ENCODE assay signal across 7 cellular contexts in the genomic region with DNA sequence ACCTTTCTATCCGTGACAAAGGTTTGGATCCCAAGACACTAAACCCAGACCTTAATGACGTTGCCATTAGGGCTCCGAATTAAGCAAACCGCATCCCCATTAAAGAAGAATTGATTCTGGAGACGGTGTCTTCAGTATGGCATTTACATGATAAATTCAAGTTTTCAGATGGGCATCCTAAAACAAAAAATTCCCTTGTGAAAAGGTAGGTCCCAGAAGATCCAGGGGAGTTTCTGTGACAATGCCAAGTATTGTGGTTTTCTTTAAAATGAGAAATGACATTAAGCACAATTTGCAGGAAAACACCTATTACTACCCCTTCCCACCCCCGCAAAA. TPM values are rescaled to one million over a fixed set of nuclear protein-coding genes. Genes with fewer than 3 reads are reported as not detected.
DNase-seq lines count a peak whose midpoint lies in the region; ATAC-seq and TF ChIP-seq lines count a peak whose summit lies in the region.

No MANE protein-coding gene starts in this region.

- in situ Hi-C loops in IMR-90 (cut with MboI; ENCODE audit: low sequenced_read_pairs) = no loop called here

- H3K4me3 Mint-ChIP-seq in activated naive CD8-positive, alpha-beta T cell treated with anti-CD3 and anti-CD28 coated beads, Interleukin-2, amount 10 ng/mL, durations not matched to agents 7 days and 5 days = peak overlapping the region; percentile 90
- H3K4me3 Mint-ChIP-seq in immature natural killer cell = peak overlapping the region; percentile 85 to 92 (median 87)

- no peak for TF ChIP-seq CTCF in IMR-90 (conservative IDR thresholded peaks at IDR 0.05; ENCODE audit: low read depth, low read length)

- H3K36me3 ChIP-seq in IMR-90 (ENCODE audit: control insufficient read depth, insufficient read depth, low read length) = peaks cover 12% of the 10 kb centered on the region
- H3K36me3 ChIP-seq in stomach smooth muscle (ENCODE audit: control insufficient read depth in 2 of 2, insufficient read depth in 2 of 2, low read length in 2 of 2) = no peaks in the 10 kb centered on the region

- H3K9me1 ChIP-seq in IMR-90 (ENCODE audit: insufficient read depth, low read length) = peaks cover 9% of the 10 kb centered on the region

- peak overlapping the region; percentile 13 for H4K5ac ChIP-seq in IMR-90 (ENCODE audit: low read depth, low read length)

- H3K79me1 ChIP-seq in IMR-90 (ENCODE audit: low read depth in 1 of 2, low read length in 2 of 2) = peaks cover 0 to 19% of the 10 kb centered on the region in 2 experiments; a peak in 2 of 4 replicates

- H2AFZ ChIP-seq in IMR-90 (replicated peaks; ENCODE audit: low read length, poor library complexity) = peak overlapping the region; percentile 94

- WGBS in IMR-90 (ENCODE audit: extremely low coverage in 2 of 2, insufficient read length in 1 of 2), 2 experiments = no CpG with 5 or more reads among the region's 6 CpGs

- no peak for TF ChIP-seq RAD21 in IMR-90 (IDR thresholded peaks at IDR 0.05; ENCODE audit: low read length)

- peak overlapping the region; percentile 45 for H4K91ac ChIP-seq in IMR-90 (ENCODE audit: insufficient read depth, low read depth, low read length)

- intact Hi-C loops in IMR-90 (cut with micrococcal nuclease) = loop anchor here (2.0 to 10.0 kb wide), 5 partner anchors 19 to 487 kb away; no protein-coding TSS in a partner anchor

- ATAC-seq in IMR-90 (ENCODE audit: low read depth) (no peak), GM19324 (IDR thresholded peaks at IDR 0.05; ENCODE audit: low FRiP score, unreplicated experiment) (no peak), GM21381 (IDR thresholded peaks at IDR 0.05; ENCODE audit: unreplicated experiment) (no peak)
- no peak for ATAC-seq in activated naive CD8-positive, alpha-beta T cell treated with anti-CD3 and anti-CD28 coated beads, Interleukin-2, amount 10 ng/mL, durations not matched to agents 7 days and 5 days (ENCODE audit: low read depth)

- H3K9ac ChIP-seq in IMR-90 (ENCODE audit: low read depth, low read length) (peak overlapping the region; percentile 31), stomach smooth muscle (ENCODE audit: low read length in 2 of 2) (peak overlapping the region; percentile 52 to 64)

- H4K8ac ChIP-seq in IMR-90 (ENCODE audit: low read depth in 2 of 2, low read length in 2 of 2) = peak overlapping the region; percentile 51 to 83

- H2BK5ac ChIP-seq in IMR-90 (ENCODE audit: low read depth, low read length, poor library complexity, severe bottlenecking) = peak overlapping the region; percentile 7

- H3K4me3 ChIP-seq in IMR-90 (ENCODE audit: insufficient read depth, low read depth, low read length) (peak overlapping the region; percentile 48), stomach smooth muscle (ENCODE audit: low read length in 2 of 2) (peak overlapping the region; percentile 60 to 96)

- H3K9me3 Mint-ChIP-seq in activated naive CD8-positive, alpha-beta T cell treated with anti-CD3 and anti-CD28 coated beads, Interleukin-2, amount 10 ng/mL, durations not matched to agents 7 days and 5 days = no peaks in the 10 kb centered on the region
- no peaks in the 10 kb centered on the region for H3K9me3 Mint-ChIP-seq in immature natural killer cell

- H3K4me1 Mint-ChIP-seq in activated naive CD8-positive, alpha-beta T cell treated with anti-CD3 and anti-CD28 coated beads, Interleukin-2, amount 10 ng/mL, durations not matched to agents 7 days and 5 days = peaks cover 33% of the 10 kb centered on the region
- peaks cover 50 to 51% of the 10 kb centered on the region in 2 donors for H3K4me1 Mint-ChIP-seq in immature natural killer cell

- H2AK5ac ChIP-seq in IMR-90 (ENCODE audit: low read depth, low read length) = peak overlapping the region; percentile 27

- H2BK20ac ChIP-seq in IMR-90 (ENCODE audit: low read depth, low read length) = peak overlapping the region; percentile 47; the same call in 1 of the 2 replicates

- DNase-seq in IMR-90 (no peak), immature natural killer cell (no peak), NCI-H345 treated with DMSO at 0.1 percent for 48 hours (lab: John Stamatoyannopoulos, UW; ENCODE audit: unreplicated experiment) (no peak)
- DNase-seq in activated naive CD8-positive, alpha-beta T cell treated with anti-CD3 and anti-CD28 coated beads, Interleukin-2, amount 10 ng/mL, durations not matched to agents 7 days and 5 days = no peak

- H3K23ac ChIP-seq in IMR-90 (ENCODE audit: low read depth, low read length) = peak overlapping the region; percentile 37

- H3K27me3 ChIP-seq in IMR-90 (ENCODE audit: control insufficient read depth, insufficient read depth, low read length) (no peaks in the 10 kb centered on the region), stomach smooth muscle (ENCODE audit: control insufficient read depth in 1 of 2, insufficient read depth in 2 of 2, low read length in 2 of 2) (no peaks in the 10 kb centered on the region)

- H3K56ac ChIP-seq in IMR-90 (ENCODE audit: extremely low read depth, insufficient read depth, low read length) = peak overlapping the region; percentile 63

- no peak for TF ChIP-seq POLR2A in IMR-90 (IDR thresholded peaks at IDR 0.05; ENCODE audit: low read depth, low read length)

- H3K4me1 ChIP-seq in IMR-90 (ENCODE audit: control insufficient read depth, insufficient read depth, low read length) (peaks cover 12% of the 10 kb centered on the region), stomach smooth muscle (ENCODE audit: control insufficient read depth, insufficient read depth, low read length) (peaks cover 13% of the 10 kb centered on the region)

- H2BK15ac ChIP-seq in IMR-90 (ENCODE audit: low read depth, low read length) = peak overlapping the region; percentile 21; the same call in 1 of the 3 replicates

- H3K18ac ChIP-seq in IMR-90 (ENCODE audit: low read depth, low read length) = peak overlapping the region; percentile 48

- peak overlapping the region; percentile 95 for H3K27ac Mint-ChIP-seq in activated naive CD8-positive, alpha-beta T cell treated with anti-CD3 and anti-CD28 coated beads, Interleukin-2, amount 10 ng/mL, durations not matched to agents 7 days and 5 days
- H3K27ac Mint-ChIP-seq in immature natural killer cell = peak overlapping the region; percentile 87 to 96 (median 96)

- peaks cover 20% of the 10 kb centered on the region for H3K27me3 Mint-ChIP-seq in activated naive CD8-positive, alpha-beta T cell treated with anti-CD3 and anti-CD28 coated beads, Interleukin-2, amount 10 ng/mL, durations not matched to agents 7 days and 5 days
- H3K27me3 Mint-ChIP-seq in immature natural killer cell (ENCODE audit: low read depth in 3 of 3) = peaks cover 15 to 17% (median 16%) of the 10 kb centered on the region in 3 donors

- dilution Hi-C loops in IMR-90 (cut with HindIII; ENCODE audit: low sequenced_read_pairs, unreplicated experiment) = no loop called here

- peak overlapping the region; percentile 76 for H3K4ac ChIP-seq in IMR-90 (ENCODE audit: low read depth, low read length)

- H3K4me2 ChIP-seq in IMR-90 (ENCODE audit: low read depth, low read length) = peak overlapping the region; percentile 70

- H2AK9ac ChIP-seq in IMR-90 (replicated peaks; ENCODE audit: low read depth, low read length, poor library complexity) = peak overlapping the region; percentile 98

- H4K20me1 ChIP-seq in IMR-90 (ENCODE audit: insufficient read depth, low read length) = peaks cover 37% of the 10 kb centered on the region

- BruUV-seq in IMR-90 (replicated peaks; lab: Mats Ljungman, UMichigan) = no TSS peak

- H2BK120ac ChIP-seq in IMR-90 (ENCODE audit: low read depth, low read length) = peak overlapping the region; percentile 74

- H3K27ac ChIP-seq in IMR-90 (ENCODE audit: insufficient read depth, low read length) (peak overlapping the region; percentile 24), stomach smooth muscle (ENCODE audit: low read length) (peak overlapping the region; percentile 41)

- CTCF ChIA-PET in IMR-90 (lab: Yijun Ruan, JAX) = no interaction called here

- peaks cover 23% of the 10 kb centered on the region for H3K36me3 Mint-ChIP-seq in activated naive CD8-positive, alpha-beta T cell treated with anti-CD3 and anti-CD28 coated beads, Interleukin-2, amount 10 ng/mL, durations not matched to agents 7 days and 5 days
- peaks cover 12 to 18% (median 15%) of the 10 kb centered on the region in 3 donors for H3K36me3 Mint-ChIP-seq in immature natural killer cell

- peak overlapping the region; percentile 30 for H3K14ac ChIP-seq in IMR-90 (replicated peaks; ENCODE audit: low read depth, low read length)

- no peaks in the 10 kb centered on the region for H3K9me3 ChIP-seq in IMR-90 (ENCODE audit: control insufficient read depth, insufficient read depth, low read length)
- H3K9me3 ChIP-seq in stomach smooth muscle (ENCODE audit: control insufficient read depth in 2 of 2, low read length in 2 of 2) = no peaks in the 10 kb centered on the region

- POLR2A ChIA-PET in IMR-90 (lab: Charles Lee; ENCODE audit: unreplicated experiment) = interaction anchor here (0.6 to 1.0 kb wide), 5 partner anchors 72 to 1299 kb away, joined by 3 to 7 read pairs (median 3); a partner anchor contains a TSS
- POLR2A ChIA-PET in activated naive CD8-positive, alpha-beta T cell treated with anti-CD3 and anti-CD28 coated beads, Interleukin-2, amount 10 ng/mL, durations not matched to agents 7 days and 5 days (lab: Charles Lee) = interaction anchor here (0.6 to 2.8 kb wide), 21 partner anchors 12 to 964 kb away, joined by 3 to 38 read pairs (median 4); a partner anchor contains a TSS

TF ChIP-seq in IMR-90, 13 proteins besides CTCF, POLR2A, EP300 and RAD21 (continues in another document):
- TF ChIP-seq MAZ (IDR thresholded peaks at IDR 0.05; ENCODE audit: borderline replicate concordance, low read depth, low read length) = no peak
- TF ChIP-seq, protein P1, sequence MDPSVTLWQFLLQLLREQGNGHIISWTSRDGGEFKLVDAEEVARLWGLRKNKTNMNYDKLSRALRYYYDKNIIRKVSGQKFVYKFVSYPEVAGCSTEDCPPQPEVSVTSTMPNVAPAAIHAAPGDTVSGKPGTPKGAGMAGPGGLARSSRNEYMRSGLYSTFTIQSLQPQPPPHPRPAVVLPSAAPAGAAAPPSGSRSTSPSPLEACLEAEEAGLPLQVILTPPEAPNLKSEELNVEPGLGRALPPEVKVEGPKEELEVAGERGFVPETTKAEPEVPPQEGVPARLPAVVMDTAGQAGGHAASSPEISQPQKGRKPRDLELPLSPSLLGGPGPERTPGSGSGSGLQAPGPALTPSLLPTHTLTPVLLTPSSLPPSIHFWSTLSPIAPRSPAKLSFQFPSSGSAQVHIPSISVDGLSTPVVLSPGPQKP (IDR thresholded peaks at IDR 0.05; ENCODE audit: borderline replicate concordance, low read depth, low read length) = no peak
- no peak for TF ChIP-seq SMC3 (IDR thresholded peaks at IDR 0.05; ENCODE audit: low read depth, low read length)

RNA-seq across cellular contexts. Expression of a gene that starts 0.7 kb away (rescaled TPM):
- 196 and 249 TPM in 2 replicates for total RNA-seq in IMR-90 (2012; rRNA removed)
- 217 and 255 TPM in 2 replicates for polyA plus RNA-seq in IMR-90 (2012; rRNA removed)
- polyA plus RNA-seq in IMR-90 (2012; cell fraction: cytosol; rRNA removed) = 73.8 and 128 TPM in 2 replicates
- polyA plus RNA-seq in IMR-90 (2012; cell fraction: nucleus; rRNA removed; ENCODE audit: low replicate concordance) = 40.5 and 94.4 TPM in 2 replicates
- 100 to 1,000 TPM; 191 to 216 TPM for total RNA-seq in activated naive CD8-positive, alpha-beta T cell treated with anti-CD3 and anti-CD28 coated beads, Interleukin-2, amount 10 ng/mL, durations not matched to agents 7 days and 5 days
- polyA plus RNA-seq in immature natural killer cell = 100 to 1,000 TPM; 406 to 761 (median 479) TPM
